In the genomic region with DNA sequence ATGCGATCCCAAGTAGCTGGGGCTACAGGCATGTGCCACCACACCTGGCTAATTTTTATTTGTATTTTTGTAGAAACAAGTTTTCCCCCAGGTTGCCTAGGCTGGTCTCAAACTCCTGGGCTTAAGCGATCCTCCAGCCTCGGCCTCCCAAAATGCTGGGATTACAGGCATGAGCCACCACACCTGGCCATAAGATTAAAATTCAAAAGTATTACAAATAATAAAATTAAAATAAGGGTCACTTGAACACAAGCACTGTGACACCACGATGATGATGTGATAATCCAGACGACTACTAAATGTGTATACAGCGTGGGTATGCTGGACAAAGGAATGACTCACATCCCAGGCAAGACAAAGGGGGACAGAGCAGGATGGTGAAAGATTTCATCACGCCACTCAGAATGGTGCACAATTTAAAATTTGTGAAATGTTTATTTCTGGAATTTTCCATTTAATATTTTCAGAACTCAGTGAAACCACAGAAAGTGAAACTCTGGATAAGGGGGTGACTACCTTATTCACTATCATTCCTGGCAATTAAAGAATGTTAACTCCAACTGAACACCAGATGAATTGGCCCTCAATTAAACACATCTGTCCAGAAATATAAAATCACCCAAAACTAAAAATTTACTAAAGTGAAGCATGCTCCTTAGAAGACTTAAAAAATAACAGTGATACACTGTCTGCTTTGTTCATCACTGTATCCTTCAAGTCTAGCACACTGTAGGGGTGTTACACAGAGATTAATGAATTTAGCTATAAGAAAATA, we compare ENCODE assay signal across 8 cellular contexts. TPM values are rescaled to one million over a fixed set of nuclear protein-coding genes. Genes with fewer than 3 reads are reported as not detected.
DNase-seq lines count a peak whose midpoint lies in the region; ATAC-seq and TF ChIP-seq lines count a peak whose summit lies in the region.

No MANE protein-coding gene starts in this region.

- H3K27me3 Mint-ChIP-seq in natural killer cell (ENCODE audit: low read depth in 2 of 2) = no peaks in the 10 kb centered on the region

- no peaks in the 10 kb centered on the region for H3K9me3 Mint-ChIP-seq in natural killer cell

- H3K4me3 ChIP-seq in cardiac fibroblast (replicated peaks in 1 of 2; ENCODE audit: low read depth in 2 of 2, low read length in 2 of 2) = no peak overlapping the region

- TF ChIP-seq CTCF in cardiac fibroblast (IDR thresholded peaks at IDR 0.05; ENCODE audit: low read depth, low read length) = no peak
- TF ChIP-seq CTCF in natural killer cell (IDR thresholded peaks at IDR 0.05) = no peak

- ATAC-seq in natural killer cell (peak in 1 of 3 donors; percentile 48), GM21447 (IDR thresholded peaks at IDR 0.05; ENCODE audit: unreplicated experiment) (no peak), HG03520 (IDR thresholded peaks at IDR 0.05; ENCODE audit: unreplicated experiment) (no peak), HG03159 (IDR thresholded peaks at IDR 0.05; ENCODE audit: unreplicated experiment) (no peak)

- H3K27ac Mint-ChIP-seq in natural killer cell = peak overlapping the region; percentile 58 to 63

- peaks cover 56 to 66% of the 10 kb centered on the region in 2 donors for H3K4me1 Mint-ChIP-seq in natural killer cell

- intact Hi-C loops in natural killer cell (cut with micrococcal nuclease) = no loop called here

- no peak overlapping the region for H3K4me3 Mint-ChIP-seq in natural killer cell

- no peaks in the 10 kb centered on the region for H3K36me3 Mint-ChIP-seq in natural killer cell

- DNase-seq in Daoy (ENCODE audit: low read depth) (peak; percentile 80), NCI-H69 (lab: John Stamatoyannopoulos, UW) (peak; percentile 48), cardiac fibroblast (ENCODE audit: low read depth in 2 of 2) (peak; percentile 67 to 89), natural killer cell (no peak), DMS79 treated with DMSO at 0.1 percent for 48 hours (lab: John Stamatoyannopoulos, UW) (no peak)

RNA-seq across cellular contexts. Expression of a gene that starts 13.1 kb away (rescaled TPM):
- total RNA-seq in Daoy (2014; rRNA removed; shearing (Covaris generic)) = 18.2 and 19.8 TPM in 2 replicates
- 10 to 100 TPM; 15.5 to 29.1 (median 28.6) TPM for total RNA-seq in natural killer cell

Comparison
In these comparisons a context has a peak if more than half of its experiments do, and no peak if none do; other contexts are left out.
1. DNase-seq: peak in Daoy (single experiment), NCI-H69 (single experiment) and cardiac fibroblast (2 of 2); none in natural killer cell (single experiment) and DMS79 treated with DMSO at 0.1 percent for 48 hours (single experiment).